Comparison of ENCODE assay signal across 11 cellular contexts in the genomic region with DNA sequence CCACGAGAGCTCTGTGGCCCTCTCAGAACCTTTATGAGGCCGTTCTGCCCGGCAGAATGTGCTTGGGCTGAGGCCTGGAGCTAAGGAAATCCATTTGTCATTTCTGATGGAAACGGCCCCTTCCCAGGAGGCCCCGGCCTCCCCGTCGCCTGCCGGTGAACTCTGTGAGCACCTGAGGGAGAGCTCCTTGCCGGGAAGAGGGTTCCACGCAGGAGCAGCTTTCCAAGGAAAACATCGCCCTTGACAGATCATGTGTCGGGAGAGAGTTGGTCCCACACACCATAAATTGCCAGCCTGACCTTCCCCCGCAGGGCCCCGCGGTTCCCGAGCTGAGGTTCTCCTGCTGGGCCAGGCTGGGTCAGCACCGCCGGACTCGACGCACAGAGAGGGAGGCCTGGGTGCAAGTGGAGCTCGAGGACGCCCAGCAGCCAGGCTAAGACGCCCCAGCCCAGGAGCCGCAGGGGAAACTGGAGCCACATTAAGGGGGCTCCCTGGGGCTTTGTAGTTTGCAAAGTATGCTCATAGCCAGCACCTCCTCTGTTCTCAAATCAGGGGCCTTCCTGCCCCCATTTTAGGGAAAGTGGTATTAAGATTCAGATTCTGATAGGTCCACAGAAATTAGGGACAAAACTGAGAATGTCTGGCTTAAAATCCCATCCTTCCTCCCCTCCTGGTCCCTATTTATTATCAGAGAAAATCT.
"Had no signal": no experiment of that assay in that cellular context is flagged by ENCODE, and none has a peak within 500 bp of the region (broad histone marks: within the 10 kb centered on the region; RNA-seq: fewer than 3 reads in every experiment).

No MANE protein-coding gene starts in this region.

- DNase-seq: activated CD4-positive, alpha-beta memory T cell treated with anti-CD3 and anti-CD28 coated beads for 36 hours; activated CD4-positive, alpha-beta T cell treated with anti-CD3 and anti-CD28 coated beads for 1 hour; activated naive CD4-positive, alpha-beta T cell treated with anti-CD3 and anti-CD28 coated beads for 36 hours; effector CD8-positive, alpha-beta T cell; natural killer cell; stimulated activated CD4-positive, alpha-beta T cell treated with anti-CD3 and anti-CD28 coated beads, Interleukin-4, amount 100 ng/mL, for 24 hours; stimulated activated naive CD8-positive, alpha-beta T cell treated with anti-CD3 and anti-CD28 coated beads, Interleukin-15, amount 100 ng/mL, for 72 hours; T-helper 9 cell; thyroid gland had no signal

- H3K4me3 Mint-ChIP-seq: activated CD4-positive, alpha-beta memory T cell treated with anti-CD3 and anti-CD28 coated beads for 36 hours; activated naive CD4-positive, alpha-beta T cell treated with anti-CD3 and anti-CD28 coated beads for 36 hours; natural killer cell; stimulated activated naive CD8-positive, alpha-beta T cell treated with anti-CD3 and anti-CD28 coated beads, Interleukin-15, amount 100 ng/mL, for 72 hours had no signal

- H3K27ac ChIP-seq: epithelial cell of prostate, gastroesophageal sphincter, thyroid gland had no signal

- H3K27me3 ChIP-seq: thyroid gland had no signal

- H3K9me3 ChIP-seq: thyroid gland had no signal

- H3K4me3 ChIP-seq: gastroesophageal sphincter, thyroid gland had no signal

- H3K27ac Mint-ChIP-seq: activated CD4-positive, alpha-beta memory T cell treated with anti-CD3 and anti-CD28 coated beads for 36 hours; activated naive CD4-positive, alpha-beta T cell treated with anti-CD3 and anti-CD28 coated beads for 36 hours; natural killer cell; stimulated activated naive CD8-positive, alpha-beta T cell treated with anti-CD3 and anti-CD28 coated beads, Interleukin-15, amount 100 ng/mL, for 72 hours had no signal

- H3K4me1 ChIP-seq: gastroesophageal sphincter, thyroid gland had no signal

- H3K36me3 Mint-ChIP-seq: activated CD4-positive, alpha-beta memory T cell treated with anti-CD3 and anti-CD28 coated beads for 36 hours had no signal

- ATAC-seq: gastroesophageal sphincter; natural killer cell; stimulated activated naive CD8-positive, alpha-beta T cell treated with anti-CD3 and anti-CD28 coated beads, Interleukin-15, amount 100 ng/mL, for 72 hours had no signal

- H3K36me3 ChIP-seq: gastroesophageal sphincter, thyroid gland had no signal

- H3K4me1 Mint-ChIP-seq: natural killer cell; stimulated activated naive CD8-positive, alpha-beta T cell treated with anti-CD3 and anti-CD28 coated beads, Interleukin-15, amount 100 ng/mL, for 72 hours had no signal
